Comparison of ENCODE assay signal across 8 cellular contexts in the genomic region with DNA sequence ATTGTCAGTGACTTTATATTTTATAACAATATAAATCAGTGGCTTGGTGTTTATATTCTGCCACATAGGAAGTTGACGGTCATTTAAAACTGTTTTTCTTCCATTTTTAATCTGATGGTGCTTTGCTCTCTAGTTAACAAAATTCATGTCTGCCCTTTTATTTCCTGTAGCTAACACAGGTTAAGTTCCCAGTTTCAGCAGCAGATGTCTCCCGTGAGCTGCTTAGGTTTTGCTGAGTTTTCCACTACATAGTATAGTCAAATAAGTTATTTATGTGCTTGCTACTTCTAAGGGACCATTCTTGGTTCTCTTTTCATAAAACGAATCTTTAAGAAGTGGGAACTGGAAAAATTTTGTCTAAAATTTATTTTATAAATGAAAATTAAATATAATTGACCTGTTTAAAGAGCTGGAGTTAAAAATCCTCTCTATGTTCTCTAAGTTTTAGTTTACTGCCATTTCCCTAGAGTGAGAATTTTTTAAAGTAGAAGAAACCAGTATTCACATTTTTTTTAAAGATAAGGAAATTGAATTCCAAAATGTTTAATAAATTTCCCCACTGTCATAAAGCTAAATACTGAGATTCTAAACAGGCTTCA. TPM values are rescaled to one million over a fixed set of nuclear protein-coding genes. Genes with fewer than 3 reads are reported as not detected.
DNase-seq lines count a peak whose midpoint lies in the region; ATAC-seq, FAIRE-seq and TF ChIP-seq lines count a peak whose summit lies in the region.

No MANE protein-coding gene starts in this region.

- no peaks in the 10 kb centered on the region for H3K9me3 ChIP-seq in HAP-1
- no peaks in the 10 kb centered on the region for H3K9me3 ChIP-seq in right lobe of liver

- H3K4me3 Mint-ChIP-seq in WTC11, result no peak overlapping the region

- no peaks in the 10 kb centered on the region for H3K4me1 Mint-ChIP-seq in WTC11

- H3K27me3 ChIP-seq in HAP-1 (ENCODE audit: low read depth) (no peaks in the 10 kb centered on the region), right lobe of liver (no peaks in the 10 kb centered on the region)

- peaks cover 21% of the 10 kb centered on the region for H3K9me3 Mint-ChIP-seq in WTC11

- H3K4me1 ChIP-seq in HAP-1 (peaks cover 6% of the 10 kb centered on the region; the same call in 1 of the 2 replicates), right lobe of liver (peaks cover 0 to 8% (median 0%) of the 10 kb centered on the region in 4 donors)

- no peak for TF ChIP-seq POLR2A in right lobe of liver (IDR thresholded peaks at IDR 0.05)

- ATAC-seq in WTC11 (peak; percentile 88), right lobe of liver (peak; percentile 87 to 94 (median 89)), HG03521 (IDR thresholded peaks at IDR 0.05; ENCODE audit: unreplicated experiment) (no peak)

- CTCF ChIA-PET in WTC11 (lab: Charles Lee), result interaction anchor here (0.6 to 2.4 kb wide), 29 partner anchors 9 to 392 kb away, joined by 3 to 22 read pairs (median 4); a partner anchor contains a TSS

- WGBS in right lobe of liver (ENCODE audit: insufficient coverage, low coverage, low lambda C conversion rate, missing lambda C conversion rate), result 5% methylated on average over 3 of the region's 3 CpGs

- intact Hi-C loops in right lobe of liver (cut with DNase I), result loop anchor here in 1 of 2 donors (10.0 kb wide), 1 partner anchor 91 kb away; a partner anchor contains a TSS

- peaks cover 32% of the 10 kb centered on the region for H3K36me3 Mint-ChIP-seq in WTC11

- no peak overlapping the region for H3K27ac ChIP-seq in right lobe of liver

- TF ChIP-seq CTCF in WTC11 (IDR thresholded peaks at IDR 0.05) (peak; percentile 39; the same call in 1 of the 2 replicates), right lobe of liver (IDR thresholded peaks at IDR 0.05) (peak; percentile 72 to 88 (median 80))

- DNase-seq in GM03348 (ENCODE audit: low spot score) (peak; percentile 62), HAP-1 (ENCODE audit: low spot score in 2 of 2) (peak; percentile 72 to 74), NCI-H1436 treated with DMSO at 0.1 percent for 48 hours (lab: John Stamatoyannopoulos, UW) (peak; percentile 5), WTC11 (ENCODE audit: low spot score) (peak; percentile 59), right lobe of liver (no peak)
- peak; percentile 25 for DNase-seq in stimulated activated CD8-positive, alpha-beta memory T cell treated with anti-CD3 and anti-CD28 coated beads, Interleukin-12 subunit alpha, Interleukin-12 subunit beta, amount 100 ng/mL, for 1 hour (ENCODE audit: low read depth)

- in situ Hi-C loops in HAP-1 (cut with MboI; ENCODE audit: low sequenced_read_pairs), result loop anchor here (5.0 kb wide), 1 partner anchor 308 kb away; no protein-coding TSS in a partner anchor

- no peaks in the 10 kb centered on the region for H3K27me3 Mint-ChIP-seq in WTC11 (ENCODE audit: low read depth)

- POLR2A ChIA-PET in WTC11 (lab: Charles Lee), result interaction anchor here (0.5 to 1.1 kb wide), 2 partner anchors 88 to 157 kb away, joined by 3 read pairs; no protein-coding TSS in a partner anchor

- no peak overlapping the region for H3K27ac Mint-ChIP-seq in WTC11

- H3K4me3 ChIP-seq in HAP-1, result no peak overlapping the region
- H3K4me3 ChIP-seq in right lobe of liver, result no peak overlapping the region

- peaks cover 36% of the 10 kb centered on the region for H3K36me3 ChIP-seq in HAP-1 (replicated peaks)
- H3K36me3 ChIP-seq in right lobe of liver, result peaks cover 0 to 7% (median 3%) of the 10 kb centered on the region in 4 donors

- peak; percentile 58 for FAIRE-seq in colon (lab: Jason Lieb, UNC)

TF ChIP-seq in WTC11, 78 proteins besides CTCF, POLR2A, EP300 and RAD21:
- no peak for TF ChIP-seq ETV6 (CRISPR knock-in tag; IDR thresholded peaks at IDR 0.05)
- TF ChIP-seq GRHL2 (CRISPR knock-in tag; IDR thresholded peaks at IDR 0.05; ENCODE audit: insufficient replicate concordance, severe bottlenecking), result no peak
- TF ChIP-seq MXD4 (CRISPR knock-in tag; IDR thresholded peaks at IDR 0.05; ENCODE audit: borderline replicate concordance), result no peak
- TF ChIP-seq, protein P1, sequence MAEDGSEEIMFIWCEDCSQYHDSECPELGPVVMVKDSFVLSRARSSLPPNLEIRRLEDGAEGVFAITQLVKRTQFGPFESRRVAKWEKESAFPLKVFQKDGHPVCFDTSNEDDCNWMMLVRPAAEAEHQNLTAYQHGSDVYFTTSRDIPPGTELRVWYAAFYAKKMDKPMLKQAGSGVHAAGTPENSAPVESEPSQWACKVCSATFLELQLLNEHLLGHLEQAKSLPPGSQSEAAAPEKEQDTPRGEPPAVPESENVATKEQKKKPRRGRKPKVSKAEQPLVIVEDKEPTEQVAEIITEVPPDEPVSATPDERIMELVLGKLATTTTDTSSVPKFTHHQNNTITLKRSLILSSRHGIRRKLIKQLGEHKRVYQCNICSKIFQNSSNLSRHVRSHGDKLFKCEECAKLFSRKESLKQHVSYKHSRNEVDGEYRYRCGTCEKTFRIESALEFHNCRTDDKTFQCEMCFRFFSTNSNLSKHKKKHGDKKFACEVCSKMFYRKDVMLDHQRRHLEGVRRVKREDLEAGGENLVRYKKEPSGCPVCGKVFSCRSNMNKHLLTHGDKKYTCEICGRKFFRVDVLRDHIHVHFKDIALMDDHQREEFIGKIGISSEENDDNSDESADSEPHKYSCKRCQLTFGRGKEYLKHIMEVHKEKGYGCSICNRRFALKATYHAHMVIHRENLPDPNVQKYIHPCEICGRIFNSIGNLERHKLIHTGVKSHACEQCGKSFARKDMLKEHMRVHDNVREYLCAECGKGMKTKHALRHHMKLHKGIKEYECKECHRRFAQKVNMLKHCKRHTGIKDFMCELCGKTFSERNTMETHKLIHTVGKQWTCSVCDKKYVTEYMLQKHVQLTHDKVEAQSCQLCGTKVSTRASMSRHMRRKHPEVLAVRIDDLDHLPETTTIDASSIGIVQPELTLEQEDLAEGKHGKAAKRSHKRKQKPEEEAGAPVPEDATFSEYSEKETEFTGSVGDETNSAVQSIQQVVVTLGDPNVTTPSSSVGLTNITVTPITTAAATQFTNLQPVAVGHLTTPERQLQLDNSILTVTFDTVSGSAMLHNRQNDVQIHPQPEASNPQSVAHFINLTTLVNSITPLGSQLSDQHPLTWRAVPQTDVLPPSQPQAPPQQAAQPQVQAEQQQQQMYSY (CRISPR knock-in tag; IDR thresholded peaks at IDR 0.05), result no peak
- TF ChIP-seq ZNF138 (CRISPR knock-in tag; conservative IDR thresholded peaks at IDR 0.05), result no peak
- TF ChIP-seq NFATC4 (CRISPR knock-in tag; IDR thresholded peaks at IDR 0.05), result no peak
- no peak for TF ChIP-seq CREB1 (CRISPR knock-in tag; IDR thresholded peaks at IDR 0.05)
- no peak for TF ChIP-seq SMAD4 (CRISPR knock-in tag; IDR thresholded peaks at IDR 0.05)

RNA-seq across cellular contexts. Expression of a gene that starts 20.6 kb away (rescaled TPM):
- total RNA-seq in WTC11 (2021) (not detected in 3 replicates), right lobe of liver (under 1 TPM; 0.09 to 0.99 (median 0.45) TPM)

RNA-seq across cellular contexts. Expression of a gene that starts 47.5 kb away (rescaled TPM):
- total RNA-seq in WTC11 (2021), result 140 to 163 TPM (median 148 TPM) in 3 replicates
- total RNA-seq in right lobe of liver, result 10 to 100 TPM; 46.4 to 62.3 (median 55.5) TPM

Comparison
In these comparisons a context has a peak if more than half of its experiments do, and no peak if none do; other contexts are left out.
1. DNase-seq: peak in GM03348 (single experiment), HAP-1 (2 of 2), NCI-H1436 treated with DMSO at 0.1 percent for 48 hours (single experiment), WTC11 (single experiment) and stimulated activated CD8-positive, alpha-beta memory T cell treated with anti-CD3 and anti-CD28 coated beads, Interleukin-12 subunit alpha, Interleukin-12 subunit beta, amount 100 ng/mL, for 1 hour (single experiment); none in right lobe of liver (0 of 3).